In genomic region chr10:100006241-100006886, GRCh38 we compare ENCODE assay signal across 8 cellular contexts. TPM values are rescaled to one million over a fixed set of nuclear protein-coding genes. Genes with fewer than 3 reads are reported as not detected.
DNase-seq lines count a peak whose midpoint lies in the region; ATAC-seq and TF ChIP-seq lines count a peak whose summit lies in the region.

No MANE protein-coding gene starts in this region.

- H3K9ac ChIP-seq in IMR-90 (ENCODE audit: low read depth, low read length) (peak overlapping the region; percentile 32; the same call in 1 of the 2 replicates), mesendoderm (ENCODE audit: low read length) (peak overlapping the region; percentile 12)

- ATAC-seq in IMR-90 (ENCODE audit: low read depth) (peak; percentile 58), GM18502 (IDR thresholded peaks at IDR 0.05; ENCODE audit: poor library complexity, unreplicated experiment) (no peak), GM19455 (IDR thresholded peaks at IDR 0.05; ENCODE audit: unreplicated experiment) (no peak)

- peak overlapping the region; percentile 71 for H3K14ac ChIP-seq in IMR-90 (replicated peaks; ENCODE audit: low read depth, low read length)

- H3K4me3 ChIP-seq in IMR-90 (ENCODE audit: insufficient read depth, low read depth, low read length) (peak overlapping the region; percentile 28; the same call in 1 of the 2 replicates), mesendoderm (ENCODE audit: low read length) (no peak overlapping the region)

- H3K18ac ChIP-seq in IMR-90 (ENCODE audit: low read depth, low read length) (peak overlapping the region; percentile 92), mesendoderm (ENCODE audit: low read length) (no peak overlapping the region)

- POLR2A ChIA-PET in IMR-90 (lab: Charles Lee; ENCODE audit: unreplicated experiment): interaction anchor here (0.8 to 1.0 kb wide), 2 partner anchors 29 to 39 kb away, joined by 4 to 17 read pairs; no protein-coding TSS in a partner anchor

- H3K36me3 ChIP-seq in IMR-90 (ENCODE audit: control insufficient read depth, insufficient read depth, low read length) (no peaks in the 10 kb centered on the region), mesendoderm (ENCODE audit: control insufficient read depth, insufficient read depth, low read length) (no peaks in the 10 kb centered on the region)

- H4K8ac ChIP-seq in IMR-90 (ENCODE audit: low read depth in 2 of 2, low read length in 2 of 2) (peak overlapping the region; percentile 29 to 89), mesendoderm (ENCODE audit: low read depth, low read length) (no peak overlapping the region)

- peak overlapping the region; percentile 82 for H3K27ac ChIP-seq in IMR-90 (ENCODE audit: insufficient read depth, low read length)
- H3K27ac ChIP-seq in mesendoderm (ENCODE audit: low read depth, low read length): no peak overlapping the region

- TF ChIP-seq CTCF in IMR-90 (conservative IDR thresholded peaks at IDR 0.05; ENCODE audit: low read depth, low read length): no peak

- peak overlapping the region; percentile 99 for H2AK5ac ChIP-seq in IMR-90 (ENCODE audit: low read depth, low read length)
- H2AK5ac ChIP-seq in mesendoderm (ENCODE audit: low read length): no peak overlapping the region

- H4K20me1 ChIP-seq in IMR-90 (ENCODE audit: insufficient read depth, low read length): peaks cover 20% of the 10 kb centered on the region; the same call in 1 of the 2 replicates

- H2BK20ac ChIP-seq in IMR-90 (ENCODE audit: low read depth, low read length): peak overlapping the region; percentile 88

- no TSS peak for BruUV-seq in IMR-90 (replicated peaks; lab: Mats Ljungman, UMichigan)

- H3K4me1 ChIP-seq in IMR-90 (ENCODE audit: control insufficient read depth, insufficient read depth, low read length): peaks cover 17% of the 10 kb centered on the region
- H3K4me1 ChIP-seq in mesendoderm (ENCODE audit: control insufficient read depth, low read depth, low read length): peaks cover 2% of the 10 kb centered on the region

- CTCF ChIA-PET in IMR-90 (lab: Yijun Ruan, JAX): interaction anchor here (0.7 kb wide), 1 partner anchor 39 kb away, joined by 4 read pairs; no protein-coding TSS in a partner anchor

- no peak for TF ChIP-seq POLR2A in IMR-90 (IDR thresholded peaks at IDR 0.05; ENCODE audit: low read depth, low read length)

- peak overlapping the region; percentile 96 for H2BK5ac ChIP-seq in IMR-90 (ENCODE audit: low read depth, low read length, poor library complexity, severe bottlenecking)
- H2BK5ac ChIP-seq in mesendoderm (ENCODE audit: low read length): no peak overlapping the region

- H2BK120ac ChIP-seq in IMR-90 (ENCODE audit: low read depth, low read length) (peak overlapping the region; percentile 90), mesendoderm (ENCODE audit: low read depth, low read length) (no peak overlapping the region)

- H2BK15ac ChIP-seq in IMR-90 (ENCODE audit: low read depth, low read length) (peak overlapping the region; percentile 94; the same call in 2 of the 3 replicates), mesendoderm (replicated peaks; ENCODE audit: low read depth) (no peak overlapping the region)

- H3K79me1 ChIP-seq in IMR-90 (ENCODE audit: low read depth in 1 of 2, low read length in 2 of 2) (peaks cover 13 to 32% of the 10 kb centered on the region in 2 experiments), mesendoderm (ENCODE audit: low read length) (peaks cover 12% of the 10 kb centered on the region)

- H4K91ac ChIP-seq in IMR-90 (ENCODE audit: insufficient read depth, low read depth, low read length): peak overlapping the region; percentile 90

- no peak overlapping the region for H2AFZ ChIP-seq in IMR-90 (replicated peaks; ENCODE audit: low read length, poor library complexity)

- intact Hi-C loops in IMR-90 (cut with micrococcal nuclease): loop anchor here (5.0 kb wide), 2 partner anchors 39 to 159 kb away; no protein-coding TSS in a partner anchor

- H4K5ac ChIP-seq in IMR-90 (ENCODE audit: low read depth, low read length): peak overlapping the region; percentile 80
- H4K5ac ChIP-seq in mesendoderm (ENCODE audit: low read length): no peak overlapping the region

- H3K27me3 ChIP-seq in IMR-90 (ENCODE audit: control insufficient read depth, insufficient read depth, low read length): no peaks in the 10 kb centered on the region
- no peaks in the 10 kb centered on the region for H3K27me3 ChIP-seq in mesendoderm (ENCODE audit: insufficient read depth, low read length, poor library complexity)

- H3K9me3 ChIP-seq in IMR-90 (ENCODE audit: control insufficient read depth, insufficient read depth, low read length): no peaks in the 10 kb centered on the region

- peak overlapping the region; percentile 89 for H2AK9ac ChIP-seq in IMR-90 (replicated peaks; ENCODE audit: low read depth, low read length, poor library complexity)

- H3K4me2 ChIP-seq in IMR-90 (ENCODE audit: low read depth, low read length) (peak overlapping the region; percentile 90), mesendoderm (ENCODE audit: low read length) (no peak overlapping the region)

- H3K56ac ChIP-seq in IMR-90 (ENCODE audit: extremely low read depth, insufficient read depth, low read length): peak overlapping the region; percentile 67
- H3K56ac ChIP-seq in mesendoderm (ENCODE audit: low read length): peak overlapping the region; percentile 35

- peak; percentile 97 for DNase-seq in EH (ENCODE audit: low read depth)
- DNase-seq in IMR-90: peak; percentile 97
- DNase-seq in astrocyte of the hippocampus (ENCODE audit: low read depth, low spot score): peak; percentile 84
- peak; percentile 69 for DNase-seq in mesendoderm
- no peak for DNase-seq in NCI-H1930 (lab: John Stamatoyannopoulos, UW)
- DNase-seq in GM19238 (ENCODE audit: insufficient read length, low spot score): no peak

- TF ChIP-seq RAD21 in IMR-90 (IDR thresholded peaks at IDR 0.05; ENCODE audit: low read length): peak; percentile 4; the same call in 1 of the 2 replicates

- H3K4ac ChIP-seq in IMR-90 (ENCODE audit: low read depth, low read length): peak overlapping the region; percentile 82
- no peak overlapping the region for H3K4ac ChIP-seq in mesendoderm (ENCODE audit: low read depth, low read length)

- peaks cover 29% of the 10 kb centered on the region for H3K79me2 ChIP-seq in mesendoderm (ENCODE audit: control insufficient read depth, insufficient read depth, low read length)

- peaks cover 10% of the 10 kb centered on the region for H3K9me1 ChIP-seq in IMR-90 (ENCODE audit: insufficient read depth, low read length)

- dilution Hi-C loops in IMR-90 (cut with HindIII; ENCODE audit: low sequenced_read_pairs, unreplicated experiment): no loop called here

- H3K23ac ChIP-seq in IMR-90 (ENCODE audit: low read depth, low read length) (peak overlapping the region; percentile 87), mesendoderm (ENCODE audit: low read length) (no peak overlapping the region)

- 0% methylated on average over 1 of the region's 4 CpGs; no CpG with 5 or more reads in 1 of the 2 experiments for WGBS in IMR-90 (ENCODE audit: extremely low coverage in 2 of 2, insufficient read length in 1 of 2), 2 experiments
- WGBS in mesendoderm (ENCODE audit: extremely low coverage, insufficient coverage, low lambda C conversion rate): no CpG with 5 or more reads among the region's 4 CpGs

- in situ Hi-C loops in IMR-90 (cut with MboI; ENCODE audit: low sequenced_read_pairs): no loop called here

TF ChIP-seq in IMR-90, 13 proteins besides CTCF, POLR2A, EP300 and RAD21:
- TF ChIP-seq MAZ (IDR thresholded peaks at IDR 0.05; ENCODE audit: borderline replicate concordance, low read depth, low read length): no peak
- TF ChIP-seq RCOR1 (IDR thresholded peaks at IDR 0.05; ENCODE audit: insufficient replicate concordance, low read length): peak; percentile 10
- TF ChIP-seq CEBPB (IDR thresholded peaks at IDR 0.05; ENCODE audit: low read depth, low read length): 0 out of 2 replicates have a peak, but pooled peaks have one; percentile 48
- TF ChIP-seq BHLHE40 (IDR thresholded peaks at IDR 0.05; ENCODE audit: low read depth, low read length): peak; percentile 44; the same call in 1 of the 2 replicates
- TF ChIP-seq MAFK (IDR thresholded peaks at IDR 0.05; ENCODE audit: low read depth, low read length): peak; percentile 30; the same call in 1 of the 2 replicates
- peak; percentile 93 for TF ChIP-seq FOS (IDR thresholded peaks at IDR 0.05; ENCODE audit: low read depth, low read length)
- TF ChIP-seq CHD1 (IDR thresholded peaks at IDR 0.05; ENCODE audit: low read depth, low read length): 0 out of 2 replicates have a peak, but pooled peaks have one; percentile 41
- no peak for TF ChIP-seq ELK1 (IDR thresholded peaks at IDR 0.05; ENCODE audit: borderline replicate concordance, low read depth, low read length)
TF ChIP-seq in IMR-90: peak in this region for 6.

RNA-seq across cellular contexts. Expression of gene DNMBP, which starts 3.4 kb away (rescaled TPM):
- 10.9 and 13.6 TPM in 2 replicates for total RNA-seq in IMR-90 (2012; rRNA removed)
- polyA plus RNA-seq in IMR-90 (2012; rRNA removed): 13.6 and 14.3 TPM in 2 replicates
- polyA plus RNA-seq in IMR-90 (2012; cell fraction: cytosol; rRNA removed): 6.4 and 7.7 TPM in 2 replicates
- polyA plus RNA-seq in IMR-90 (2012; cell fraction: nucleus; rRNA removed; ENCODE audit: low replicate concordance): 22.1 and 44.3 TPM in 2 replicates
- polyA plus RNA-seq in mesendoderm (2013, experiment 1 of 2): 9.3 TPM
- 9.5 TPM for polyA plus RNA-seq in mesendoderm (2013, experiment 2 of 2)

Comparison
In these comparisons a context has a peak if more than half of its experiments do, and no peak if none do; other contexts are left out.
1. DNase-seq: peak in EH (single experiment), IMR-90 (single experiment), astrocyte of the hippocampus (single experiment) and mesendoderm (single experiment); none in NCI-H1930 (0 of 2) and GM19238 (single experiment).